Comparison of ENCODE assay signal across 1 cellular context in the genomic region with DNA sequence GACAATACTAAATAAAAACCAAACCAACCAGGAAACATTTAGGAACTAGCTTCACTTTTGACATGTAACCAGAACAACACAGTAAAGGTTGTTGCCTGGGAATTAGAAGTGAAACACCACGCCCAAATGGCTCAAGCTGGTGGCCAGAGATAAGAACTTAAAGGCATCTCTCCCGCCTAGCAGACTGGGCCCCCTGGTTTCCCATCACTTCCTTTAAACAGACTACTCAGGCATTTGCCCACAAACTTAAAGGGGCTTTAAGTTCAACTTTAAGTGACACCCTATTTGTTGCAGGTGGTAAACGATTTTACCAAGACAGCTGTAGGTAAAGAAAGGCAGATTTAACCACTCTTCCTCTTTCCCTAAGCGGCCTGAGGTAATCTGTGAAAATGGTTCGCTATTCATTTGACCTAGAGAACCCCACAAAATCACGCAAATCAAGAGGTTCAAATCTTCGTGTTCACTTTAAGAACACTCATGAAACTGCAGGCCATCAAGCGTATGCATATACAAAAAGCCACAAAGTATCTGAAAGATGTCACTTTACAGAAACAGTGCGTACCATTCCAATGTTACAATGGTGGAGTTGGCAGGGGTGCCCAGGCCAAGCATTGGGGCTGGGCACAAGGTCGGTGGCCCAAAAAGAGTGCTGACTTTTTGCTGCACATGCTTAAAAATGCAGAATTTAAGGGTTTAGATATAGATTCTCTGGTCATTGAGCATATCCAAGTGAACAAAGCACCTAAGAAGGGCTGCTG.
TF ChIP-seq lines count a peak whose summit lies in the region.

No MANE protein-coding gene starts in this region.

TF ChIP-seq in GM23338, 12 proteins besides CTCF, POLR2A, EP300 and RAD21 (continued from another document):
- TF ChIP-seq, protein P1, sequence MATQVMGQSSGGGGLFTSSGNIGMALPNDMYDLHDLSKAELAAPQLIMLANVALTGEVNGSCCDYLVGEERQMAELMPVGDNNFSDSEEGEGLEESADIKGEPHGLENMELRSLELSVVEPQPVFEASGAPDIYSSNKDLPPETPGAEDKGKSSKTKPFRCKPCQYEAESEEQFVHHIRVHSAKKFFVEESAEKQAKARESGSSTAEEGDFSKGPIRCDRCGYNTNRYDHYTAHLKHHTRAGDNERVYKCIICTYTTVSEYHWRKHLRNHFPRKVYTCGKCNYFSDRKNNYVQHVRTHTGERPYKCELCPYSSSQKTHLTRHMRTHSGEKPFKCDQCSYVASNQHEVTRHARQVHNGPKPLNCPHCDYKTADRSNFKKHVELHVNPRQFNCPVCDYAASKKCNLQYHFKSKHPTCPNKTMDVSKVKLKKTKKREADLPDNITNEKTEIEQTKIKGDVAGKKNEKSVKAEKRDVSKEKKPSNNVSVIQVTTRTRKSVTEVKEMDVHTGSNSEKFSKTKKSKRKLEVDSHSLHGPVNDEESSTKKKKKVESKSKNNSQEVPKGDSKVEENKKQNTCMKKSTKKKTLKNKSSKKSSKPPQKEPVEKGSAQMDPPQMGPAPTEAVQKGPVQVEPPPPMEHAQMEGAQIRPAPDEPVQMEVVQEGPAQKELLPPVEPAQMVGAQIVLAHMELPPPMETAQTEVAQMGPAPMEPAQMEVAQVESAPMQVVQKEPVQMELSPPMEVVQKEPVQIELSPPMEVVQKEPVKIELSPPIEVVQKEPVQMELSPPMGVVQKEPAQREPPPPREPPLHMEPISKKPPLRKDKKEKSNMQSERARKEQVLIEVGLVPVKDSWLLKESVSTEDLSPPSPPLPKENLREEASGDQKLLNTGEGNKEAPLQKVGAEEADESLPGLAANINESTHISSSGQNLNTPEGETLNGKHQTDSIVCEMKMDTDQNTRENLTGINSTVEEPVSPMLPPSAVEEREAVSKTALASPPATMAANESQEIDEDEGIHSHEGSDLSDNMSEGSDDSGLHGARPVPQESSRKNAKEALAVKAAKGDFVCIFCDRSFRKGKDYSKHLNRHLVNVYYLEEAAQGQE (IDR thresholded peaks at IDR 0.05; ENCODE audit: unreplicated experiment): no peak
- TF ChIP-seq EZH2 (IDR thresholded peaks at IDR 0.05; ENCODE audit: low read depth, unreplicated experiment) (no peak), EZH2phosphoT487 (IDR thresholded peaks at IDR 0.05; ENCODE audit: unreplicated experiment) (no peak), POLR2AphosphoS5 (IDR thresholded peaks at IDR 0.05; ENCODE audit: low read depth) (no peak), JUNB (IDR thresholded peaks at IDR 0.05; ENCODE audit: unreplicated experiment) (no peak), STAT1 (IDR thresholded peaks at IDR 0.05; ENCODE audit: unreplicated experiment) (no peak), ZNF331 (CRISPR knock-in tag; IDR thresholded peaks at IDR 0.05; ENCODE audit: low read depth) (no peak), ZNF114 (CRISPR knock-in tag; IDR thresholded peaks at IDR 0.05) (no peak)
- TF ChIP-seq, protein P2, sequence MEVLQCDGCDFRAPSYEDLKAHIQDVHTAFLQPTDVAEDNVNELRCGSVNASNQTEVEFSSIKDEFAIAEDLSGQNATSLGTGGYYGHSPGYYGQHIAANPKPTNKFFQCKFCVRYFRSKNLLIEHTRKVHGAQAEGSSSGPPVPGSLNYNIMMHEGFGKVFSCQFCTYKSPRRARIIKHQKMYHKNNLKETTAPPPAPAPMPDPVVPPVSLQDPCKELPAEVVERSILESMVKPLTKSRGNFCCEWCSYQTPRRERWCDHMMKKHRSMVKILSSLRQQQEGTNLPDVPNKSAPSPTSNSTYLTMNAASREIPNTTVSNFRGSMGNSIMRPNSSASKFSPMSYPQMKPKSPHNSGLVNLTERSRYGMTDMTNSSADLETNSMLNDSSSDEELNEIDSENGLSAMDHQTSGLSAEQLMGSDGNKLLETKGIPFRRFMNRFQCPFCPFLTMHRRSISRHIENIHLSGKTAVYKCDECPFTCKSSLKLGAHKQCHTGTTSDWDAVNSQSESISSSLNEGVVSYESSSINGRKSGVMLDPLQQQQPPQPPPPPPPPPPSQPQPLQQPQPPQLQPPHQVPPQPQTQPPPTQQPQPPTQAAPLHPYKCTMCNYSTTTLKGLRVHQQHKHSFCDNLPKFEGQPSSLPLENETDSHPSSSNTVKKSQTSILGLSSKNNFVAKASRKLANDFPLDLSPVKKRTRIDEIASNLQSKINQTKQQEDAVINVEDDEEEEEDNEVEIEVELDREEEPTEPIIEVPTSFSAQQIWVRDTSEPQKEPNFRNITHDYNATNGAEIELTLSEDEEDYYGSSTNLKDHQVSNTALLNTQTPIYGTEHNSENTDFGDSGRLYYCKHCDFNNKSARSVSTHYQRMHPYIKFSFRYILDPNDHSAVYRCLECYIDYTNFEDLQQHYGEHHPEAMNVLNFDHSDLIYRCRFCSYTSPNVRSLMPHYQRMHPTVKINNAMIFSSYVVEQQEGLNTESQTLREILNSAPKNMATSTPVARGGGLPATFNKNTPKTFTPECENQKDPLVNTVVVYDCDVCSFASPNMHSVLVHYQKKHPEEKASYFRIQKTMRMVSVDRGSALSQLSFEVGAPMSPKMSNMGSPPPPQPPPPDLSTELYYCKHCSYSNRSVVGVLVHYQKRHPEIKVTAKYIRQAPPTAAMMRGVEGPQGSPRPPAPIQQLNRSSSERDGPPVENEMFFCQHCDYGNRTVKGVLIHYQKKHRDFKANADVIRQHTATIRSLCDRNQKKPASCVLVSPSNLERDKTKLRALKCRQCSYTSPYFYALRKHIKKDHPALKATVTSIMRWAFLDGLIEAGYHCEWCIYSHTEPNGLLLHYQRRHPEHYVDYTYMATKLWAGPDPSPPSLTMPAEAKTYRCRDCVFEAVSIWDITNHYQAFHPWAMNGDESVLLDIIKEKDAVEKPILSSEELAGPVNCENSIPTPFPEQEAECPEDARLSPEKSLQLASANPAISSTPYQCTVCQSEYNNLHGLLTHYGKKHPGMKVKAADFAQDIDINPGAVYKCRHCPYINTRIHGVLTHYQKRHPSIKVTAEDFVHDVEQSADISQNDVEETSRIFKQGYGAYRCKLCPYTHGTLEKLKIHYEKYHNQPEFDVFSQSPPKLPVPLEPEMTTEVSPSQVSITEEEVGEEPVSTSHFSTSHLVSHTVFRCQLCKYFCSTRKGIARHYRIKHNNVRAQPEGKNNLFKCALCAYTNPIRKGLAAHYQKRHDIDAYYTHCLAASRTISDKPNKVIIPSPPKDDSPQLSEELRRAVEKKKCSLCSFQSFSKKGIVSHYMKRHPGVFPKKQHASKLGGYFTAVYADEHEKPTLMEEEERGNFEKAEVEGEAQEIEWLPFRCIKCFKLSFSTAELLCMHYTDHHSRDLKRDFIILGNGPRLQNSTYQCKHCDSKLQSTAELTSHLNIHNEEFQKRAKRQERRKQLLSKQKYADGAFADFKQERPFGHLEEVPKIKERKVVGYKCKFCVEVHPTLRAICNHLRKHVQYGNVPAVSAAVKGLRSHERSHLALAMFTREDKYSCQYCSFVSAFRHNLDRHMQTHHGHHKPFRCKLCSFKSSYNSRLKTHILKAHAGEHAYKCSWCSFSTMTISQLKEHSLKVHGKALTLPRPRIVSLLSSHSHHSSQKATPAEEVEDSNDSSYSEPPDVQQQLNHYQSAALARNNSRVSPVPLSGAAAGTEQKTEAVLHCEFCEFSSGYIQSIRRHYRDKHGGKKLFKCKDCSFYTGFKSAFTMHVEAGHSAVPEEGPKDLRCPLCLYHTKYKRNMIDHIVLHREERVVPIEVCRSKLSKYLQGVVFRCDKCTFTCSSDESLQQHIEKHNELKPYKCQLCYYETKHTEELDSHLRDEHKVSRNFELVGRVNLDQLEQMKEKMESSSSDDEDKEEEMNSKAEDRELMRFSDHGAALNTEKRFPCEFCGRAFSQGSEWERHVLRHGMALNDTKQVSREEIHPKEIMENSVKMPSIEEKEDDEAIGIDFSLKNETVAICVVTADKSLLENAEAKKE (CRISPR knock-in tag; IDR thresholded peaks at IDR 0.05): no peak
